In the genomic region with DNA sequence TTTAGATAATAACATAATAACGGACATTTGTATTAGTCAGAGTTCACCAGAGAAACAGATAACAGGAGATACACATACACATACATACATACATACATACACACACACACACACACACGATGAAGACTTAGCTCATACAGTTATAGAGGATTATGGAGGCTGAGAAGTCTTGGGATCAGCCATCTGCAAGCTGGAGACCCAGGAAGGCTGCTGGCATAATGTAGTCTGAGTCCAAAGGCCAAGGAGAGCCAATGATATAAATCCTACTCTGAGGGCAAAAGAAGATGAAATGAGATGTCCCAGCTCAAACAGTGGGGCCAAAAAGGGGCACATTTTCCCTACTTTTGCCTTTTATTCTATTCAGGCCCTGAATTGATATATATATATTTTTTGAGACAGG, we compare ENCODE assay signal across 1 cellular context.
TF ChIP-seq lines count a peak whose summit lies in the region.

No MANE protein-coding gene starts in this region.

TF ChIP-seq in GM23338, 12 proteins besides CTCF, POLR2A, EP300 and RAD21 (continued from another document):
- TF ChIP-seq NANOG (IDR thresholded peaks at IDR 0.05; ENCODE audit: borderline replicate concordance) (no peak), POLR2AphosphoS5 (IDR thresholded peaks at IDR 0.05; ENCODE audit: low read depth) (no peak), CREB1 (CRISPR knock-in tag; IDR thresholded peaks at IDR 0.05; ENCODE audit: low read depth) (no peak)
- TF ChIP-seq, protein P1, sequence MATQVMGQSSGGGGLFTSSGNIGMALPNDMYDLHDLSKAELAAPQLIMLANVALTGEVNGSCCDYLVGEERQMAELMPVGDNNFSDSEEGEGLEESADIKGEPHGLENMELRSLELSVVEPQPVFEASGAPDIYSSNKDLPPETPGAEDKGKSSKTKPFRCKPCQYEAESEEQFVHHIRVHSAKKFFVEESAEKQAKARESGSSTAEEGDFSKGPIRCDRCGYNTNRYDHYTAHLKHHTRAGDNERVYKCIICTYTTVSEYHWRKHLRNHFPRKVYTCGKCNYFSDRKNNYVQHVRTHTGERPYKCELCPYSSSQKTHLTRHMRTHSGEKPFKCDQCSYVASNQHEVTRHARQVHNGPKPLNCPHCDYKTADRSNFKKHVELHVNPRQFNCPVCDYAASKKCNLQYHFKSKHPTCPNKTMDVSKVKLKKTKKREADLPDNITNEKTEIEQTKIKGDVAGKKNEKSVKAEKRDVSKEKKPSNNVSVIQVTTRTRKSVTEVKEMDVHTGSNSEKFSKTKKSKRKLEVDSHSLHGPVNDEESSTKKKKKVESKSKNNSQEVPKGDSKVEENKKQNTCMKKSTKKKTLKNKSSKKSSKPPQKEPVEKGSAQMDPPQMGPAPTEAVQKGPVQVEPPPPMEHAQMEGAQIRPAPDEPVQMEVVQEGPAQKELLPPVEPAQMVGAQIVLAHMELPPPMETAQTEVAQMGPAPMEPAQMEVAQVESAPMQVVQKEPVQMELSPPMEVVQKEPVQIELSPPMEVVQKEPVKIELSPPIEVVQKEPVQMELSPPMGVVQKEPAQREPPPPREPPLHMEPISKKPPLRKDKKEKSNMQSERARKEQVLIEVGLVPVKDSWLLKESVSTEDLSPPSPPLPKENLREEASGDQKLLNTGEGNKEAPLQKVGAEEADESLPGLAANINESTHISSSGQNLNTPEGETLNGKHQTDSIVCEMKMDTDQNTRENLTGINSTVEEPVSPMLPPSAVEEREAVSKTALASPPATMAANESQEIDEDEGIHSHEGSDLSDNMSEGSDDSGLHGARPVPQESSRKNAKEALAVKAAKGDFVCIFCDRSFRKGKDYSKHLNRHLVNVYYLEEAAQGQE (IDR thresholded peaks at IDR 0.05; ENCODE audit: unreplicated experiment), result no peak
- TF ChIP-seq, protein P2, sequence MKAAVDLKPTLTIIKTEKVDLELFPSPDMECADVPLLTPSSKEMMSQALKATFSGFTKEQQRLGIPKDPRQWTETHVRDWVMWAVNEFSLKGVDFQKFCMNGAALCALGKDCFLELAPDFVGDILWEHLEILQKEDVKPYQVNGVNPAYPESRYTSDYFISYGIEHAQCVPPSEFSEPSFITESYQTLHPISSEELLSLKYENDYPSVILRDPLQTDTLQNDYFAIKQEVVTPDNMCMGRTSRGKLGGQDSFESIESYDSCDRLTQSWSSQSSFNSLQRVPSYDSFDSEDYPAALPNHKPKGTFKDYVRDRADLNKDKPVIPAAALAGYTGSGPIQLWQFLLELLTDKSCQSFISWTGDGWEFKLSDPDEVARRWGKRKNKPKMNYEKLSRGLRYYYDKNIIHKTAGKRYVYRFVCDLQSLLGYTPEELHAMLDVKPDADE (IDR thresholded peaks at IDR 0.05), result no peak
